Comparison of ENCODE assay signal across 15 cellular contexts in the genomic region with DNA sequence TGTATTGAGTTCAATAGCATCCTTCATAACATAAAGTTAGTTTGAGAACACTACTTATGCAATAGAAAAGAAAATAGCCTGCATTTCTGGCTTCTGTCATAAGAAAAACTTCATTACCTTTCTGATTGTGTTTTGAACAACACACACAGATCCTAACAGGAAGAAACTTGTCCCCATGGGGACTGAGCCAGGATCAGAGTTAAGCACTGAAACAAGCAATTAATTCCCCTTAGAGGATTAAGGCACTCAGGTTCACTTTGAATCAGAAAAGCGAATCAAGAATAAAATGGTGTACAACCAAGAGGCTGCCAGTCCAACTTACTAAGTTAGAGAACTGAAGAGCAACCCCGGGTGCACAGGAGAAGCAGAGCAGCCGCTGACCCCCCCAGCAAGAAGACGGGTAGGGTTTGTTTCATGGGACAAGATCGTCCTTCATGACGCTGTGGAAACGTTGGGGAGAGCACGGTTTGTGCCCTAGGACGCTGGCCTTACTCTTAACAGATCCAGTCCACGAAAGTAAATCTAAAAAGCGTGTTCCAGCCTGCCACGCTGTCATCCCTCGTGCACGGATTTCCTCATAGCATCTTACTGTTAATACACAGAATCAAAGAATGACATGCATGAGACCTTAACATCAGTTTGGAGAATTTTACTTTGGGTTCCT. TPM values are rescaled to one million over a fixed set of nuclear protein-coding genes. Genes with fewer than 3 reads are reported as not detected.
DNase-seq lines count a peak whose midpoint lies in the region; ATAC-seq, FAIRE-seq and TF ChIP-seq lines count a peak whose summit lies in the region.
"Had no signal": no experiment of that assay in that cellular context is flagged by ENCODE, and none has a peak within 500 bp of the region (broad histone marks: within the 10 kb centered on the region; RNA-seq: fewer than 3 reads in every experiment).

No MANE protein-coding gene starts in this region.

- peaks cover 5% of the 10 kb centered on the region; the same call in 1 of the 2 replicates for H3F3A ChIP-seq in MM.1S (ENCODE audit: insufficient read depth, low read length)

- in situ Hi-C loops in gastrocnemius medialis (cut with MboI; ENCODE audit: low sequenced_read_pairs in 4 of 4): no loop called here

- peak overlapping the region; percentile 22; the same call in 1 of the 2 replicates for H3K27ac ChIP-seq in C4-2B
- H3K27ac ChIP-seq in MM.1S (ENCODE audit: low read length): no peak overlapping the region; the same call in 1 of the 2 replicates
- H3K27ac ChIP-seq in gastrocnemius medialis: no peak overlapping the region

- H4K20me1 ChIP-seq in MM.1S (ENCODE audit: insufficient read depth, low read length): no peaks in the 10 kb centered on the region

- H3K27ac Mint-ChIP-seq in osteocyte (ENCODE audit: unreplicated experiment): no peak overlapping the region
- H3K27ac Mint-ChIP-seq: activated T-helper 2 cell treated with anti-CD3 and anti-CD28 coated beads, Interferon-gamma antibody, Interleukin-2, Interleukin-4, amounts not matched to agents 10 μg/mL and 5 μg/mL and 100 μg/mL, durations not matched to agents 14 hours and 24 hours and 36 hours had no signal

- H3K9ac ChIP-seq in MM.1S (ENCODE audit: low read length): no peak overlapping the region

- no peaks in the 10 kb centered on the region for H3K9me3 Mint-ChIP-seq in osteocyte (ENCODE audit: unreplicated experiment)
- H3K9me3 Mint-ChIP-seq: activated T-helper 2 cell treated with anti-CD3 and anti-CD28 coated beads, Interferon-gamma antibody, Interleukin-2, Interleukin-4, amounts not matched to agents 10 μg/mL and 5 μg/mL and 100 μg/mL, durations not matched to agents 14 hours and 24 hours and 36 hours; neural crest cell had no signal

- no peak for TF ChIP-seq CTCF in C4-2B (conservative IDR thresholded peaks at IDR 0.05)
- TF ChIP-seq CTCF in MM.1S (IDR thresholded peaks at IDR 0.05; ENCODE audit: low read length): no peak
- TF ChIP-seq CTCF in bronchial epithelial cell (IDR thresholded peaks at IDR 0.05; ENCODE audit: insufficient read depth, low read length, severe bottlenecking): no peak
- no peak for TF ChIP-seq CTCF in osteocyte (IDR thresholded peaks at IDR 0.05)
- TF ChIP-seq CTCF in gastrocnemius medialis (IDR thresholded peaks at IDR 0.05 in 4 of 5, conservative IDR thresholded peaks at IDR 0.05 in 1 of 5): no peak

- peak overlapping the region; percentile 58 for H3K4me2 ChIP-seq in MM.1S (ENCODE audit: low read depth, low read length)

- FAIRE-seq in bronchial epithelial cell (lab: Jason Lieb, UNC): no peak
- FAIRE-seq: HTR-8/SVneo had no signal

- H3K4me3 ChIP-seq in MM.1S (ENCODE audit: low read length) (no peak overlapping the region), bronchial epithelial cell (ENCODE audit: low read depth, low read length) (no peak overlapping the region), gastrocnemius medialis (no peak overlapping the region)

- H3K27me3 ChIP-seq in MM.1S (replicated peaks; ENCODE audit: insufficient read depth, low read length): 0 out of 2 replicates have a peak, but pooled peaks cover 9% of the 10 kb centered on the region
- no peaks in the 10 kb centered on the region for H3K27me3 ChIP-seq in bronchial epithelial cell (ENCODE audit: control insufficient read depth, insufficient read depth, low read length)
- no peaks in the 10 kb centered on the region for H3K27me3 ChIP-seq in gastrocnemius medialis

- H3K36me3 ChIP-seq in MM.1S (replicated peaks; ENCODE audit: insufficient read depth, low read length) (no peaks in the 10 kb centered on the region), bronchial epithelial cell (ENCODE audit: control insufficient read depth, insufficient read depth, low read length) (no peaks in the 10 kb centered on the region), gastrocnemius medialis (peaks cover 0 to 5% of the 10 kb centered on the region in 2 donors)

- TF ChIP-seq POLR2A in gastrocnemius medialis (IDR thresholded peaks at IDR 0.05): no peak

- no peaks in the 10 kb centered on the region for H3K79me2 ChIP-seq in MM.1S (ENCODE audit: low read length)

- H3K4me3 Mint-ChIP-seq in osteocyte (ENCODE audit: unreplicated experiment): no peak overlapping the region

- peaks cover 48% of the 10 kb centered on the region for H3K4me1 Mint-ChIP-seq in osteocyte (ENCODE audit: unreplicated experiment)

- ATAC-seq in HG02870 (IDR thresholded peaks at IDR 0.05; ENCODE audit: unreplicated experiment) (no peak), gastrocnemius medialis (no peak)
- ATAC-seq: left cardiac atrium had no signal

- H3K9me2 ChIP-seq in MM.1S (replicated peaks; ENCODE audit: insufficient read depth, low read length): no peaks in the 10 kb centered on the region

- intact Hi-C loops in gastrocnemius medialis (cut with DNase I; ENCODE audit: low total_unique reads): no loop called here

- no peak for DNase-seq in MM.1S
- DNase-seq in bronchial epithelial cell (ENCODE audit: low read depth): peak; percentile 79
- DNase-seq in osteocyte (ENCODE audit: extremely low spot score, unreplicated experiment): peak; percentile 32
- DNase-seq in gastrocnemius medialis: no peak
- no peak for DNase-seq in NCI-H2081 (lab: John Stamatoyannopoulos, UW)
- no peak for DNase-seq in 8988T
- DNase-seq: activated CD4-positive, CD25-positive, alpha-beta regulatory T cell treated with anti-CD3 and anti-CD28 coated beads, Interleukin-2, amount 50 U/mL, for 72 hours; left cardiac atrium; NK-92 treated with Interleukin-12 subunit alpha and Interleukin-12 subunit beta, amount 100 ng/mL, for 24 hours; T1000 had no signal

- H3K27me3 Mint-ChIP-seq in osteocyte (ENCODE audit: unreplicated experiment): no peaks in the 10 kb centered on the region

- H3K36me3 Mint-ChIP-seq in osteocyte (ENCODE audit: unreplicated experiment): peaks cover 7% of the 10 kb centered on the region

- no peak overlapping the region for H2AFZ ChIP-seq in MM.1S (ENCODE audit: low read length)

- H3K9me3 ChIP-seq in MM.1S (replicated peaks; ENCODE audit: insufficient read depth, low read length): no peaks in the 10 kb centered on the region
- H3K9me3 ChIP-seq in gastrocnemius medialis: no peaks in the 10 kb centered on the region

- H3K4me1 ChIP-seq in MM.1S (ENCODE audit: low read length): peaks cover 23% of the 10 kb centered on the region
- H3K4me1 ChIP-seq in gastrocnemius medialis: no peaks in the 10 kb centered on the region

RNA-seq across cellular contexts. Expression of a gene that starts 46.6 kb away (rescaled TPM):
- total RNA-seq in bronchial epithelial cell (5.5 and 9.0 TPM in 2 replicates), osteocyte (7.1 and 10.4 TPM in 2 replicates), gastrocnemius medialis (1 to 10 TPM in 1 of 4 donors, under 1 TPM in 3; 0.56 to 1.5 (median 0.83) TPM)

Comparison
In these comparisons a context has a peak if more than half of its experiments do, and no peak if none do; other contexts are left out.
1. DNase-seq: peak in bronchial epithelial cell (single experiment) and osteocyte (single experiment); none in MM.1S (single experiment), gastrocnemius medialis (0 of 2), NCI-H2081 (0 of 2) and 8988T (single experiment).